ENCODE assay signal across 8 cellular contexts in genomic region chr2:160269803-160270570, GRCh38.
DNase-seq lines count a peak whose midpoint lies in the region; ATAC-seq and TF ChIP-seq lines count a peak whose summit lies in the region.

No MANE protein-coding gene starts in this region.

- H3K27ac ChIP-seq in KMS-11 (peak overlapping the region; percentile 27; the same call in 1 of the 2 replicates), adrenal gland (peak overlapping the region; percentile 72 to 96 (median 89)), left ventricle myocardium inferior (replicated peaks) (peak overlapping the region; percentile 98), transverse colon (peak overlapping the region; percentile 87 to 92 (median 90))

- H2AFZ ChIP-seq in KMS-11 (ENCODE audit: low read depth): peak overlapping the region; percentile 98

- H3K79me2 ChIP-seq in KMS-11 (ENCODE audit: insufficient read depth, low read depth): no peaks in the 10 kb centered on the region

- H3K9me3 ChIP-seq in adrenal gland (replicated peaks in 1 of 3): no peaks in the 10 kb centered on the region
- no peaks in the 10 kb centered on the region for H3K9me3 ChIP-seq in left ventricle myocardium inferior (replicated peaks)
- no peaks in the 10 kb centered on the region for H3K9me3 ChIP-seq in transverse colon

- H3K4me2 ChIP-seq in KMS-11: peak overlapping the region; percentile 48

- WGBS in adrenal gland, 4 donors: 0 to 1% (median 1%) methylated on average over 16 to 53 of the region's 53 CpGs
- 2% methylated on average over 11 to 53 of the region's 53 CpGs for WGBS in transverse colon (ENCODE audit: low coverage in 1 of 2), 2 donors

- DNase-seq in DMS53 (lab: John Stamatoyannopoulos, UW) (peak; percentile 93), T follicular helper cell (ENCODE audit: low read depth) (peak; percentile 46), adrenal gland (peak; percentile 81 to 93 (median 89)), left ventricle myocardium inferior (peak; percentile 91), posterior cingulate gyrus (peak; percentile 38 to 93 (median 66)), transverse colon (peak; percentile 84)

- intact Hi-C loops in adrenal gland (cut with DNase I) (no loop called here), left ventricle myocardium inferior (cut with micrococcal nuclease) (loop anchor here (10.0 kb wide), 1 partner anchor 715 kb away; no protein-coding TSS in a partner anchor), posterior cingulate gyrus (cut with DNase I) (no loop called here), transverse colon (cut with DNase I; ENCODE audit: low total_unique reads) (loop anchor here (10.0 kb wide), 1 partner anchor 685 kb away; no protein-coding TSS in a partner anchor)

- H3K4me1 ChIP-seq in KMS-11 (ENCODE audit: low read depth, poor library complexity, severe bottlenecking): peaks cover 34% of the 10 kb centered on the region
- H3K4me1 ChIP-seq in adrenal gland (replicated peaks in 1 of 2): peaks cover 7 to 14% of the 10 kb centered on the region in 2 donors
- H3K4me1 ChIP-seq in left ventricle myocardium inferior: peaks cover 48% of the 10 kb centered on the region
- peaks cover 0 to 31% (median 15%) of the 10 kb centered on the region in 4 donors for H3K4me1 ChIP-seq in transverse colon

- TF ChIP-seq POLR2A in adrenal gland (IDR thresholded peaks at IDR 0.05): peak; percentile 55 to 66
- TF ChIP-seq POLR2A in transverse colon (IDR thresholded peaks at IDR 0.05): peak; percentile 62

- in situ Hi-C loops in transverse colon (cut with MboI; ENCODE audit: low pct_ligation_motif_present in 1 of 4, low pct_unique_long_range_greater_than_20kb in 1 of 4, low sequenced_read_pairs in 3 of 4): loop anchor here in 2 of 4 donors (25.0 kb wide), 1 partner anchor 717 kb away; no protein-coding TSS in a partner anchor

- peak overlapping the region; percentile 64; the same call in 1 of the 2 replicates for H3K9ac ChIP-seq in KMS-11

- peak; percentile 52; the same call in 1 of the 2 replicates for TF ChIP-seq CTCF in KMS-11 (conservative IDR thresholded peaks at IDR 0.05; ENCODE audit: low read depth, low read length)
- TF ChIP-seq CTCF in adrenal gland (IDR thresholded peaks at IDR 0.05): peak; percentile 23 to 79 (median 74)
- TF ChIP-seq CTCF in left ventricle myocardium inferior (IDR thresholded peaks at IDR 0.05; ENCODE audit: borderline replicate concordance): peak; percentile 83
- TF ChIP-seq CTCF in transverse colon (IDR thresholded peaks at IDR 0.05): peak; percentile 57 to 88 (median 65)

- H3K4me3 ChIP-seq in KMS-11 (IDR thresholded peaks at IDR 0.05; ENCODE audit: insufficient read depth, low read depth, low read length) (no peak overlapping the region), adrenal gland (peak overlapping the region in 3 of 4 donors; percentile 2 to 55 (median 33)), left ventricle myocardium inferior (peak overlapping the region; percentile 69), transverse colon (peak overlapping the region; percentile 34 to 48 (median 38))

- H4K20me1 ChIP-seq in KMS-11 (ENCODE audit: insufficient read depth): no peaks in the 10 kb centered on the region

- H3K36me3 ChIP-seq in KMS-11 (ENCODE audit: insufficient read depth): no peaks in the 10 kb centered on the region
- peaks cover 0 to 16% of the 10 kb centered on the region in 2 donors for H3K36me3 ChIP-seq in adrenal gland (replicated peaks in 1 of 2)
- H3K36me3 ChIP-seq in left ventricle myocardium inferior: peaks cover 32% of the 10 kb centered on the region
- no peaks in the 10 kb centered on the region for H3K36me3 ChIP-seq in transverse colon

- peaks cover 3% of the 10 kb centered on the region; the same call in 1 of the 2 replicates for H3K27me3 ChIP-seq in KMS-11 (ENCODE audit: insufficient read depth, low read depth)
- H3K27me3 ChIP-seq in adrenal gland: no peaks in the 10 kb centered on the region
- no peaks in the 10 kb centered on the region for H3K27me3 ChIP-seq in left ventricle myocardium inferior (ENCODE audit: low read depth)
- no peaks in the 10 kb centered on the region for H3K27me3 ChIP-seq in transverse colon

- TF ChIP-seq EP300 in transverse colon (IDR thresholded peaks at IDR 0.05; ENCODE audit: low read depth): no peak

- ATAC-seq in GM21619 (IDR thresholded peaks at IDR 0.05; ENCODE audit: unreplicated experiment): peak; percentile 89

Comparison
In these comparisons a context has a peak if more than half of its experiments do, and no peak if none do; other contexts are left out.
1. H3K27ac ChIP-seq: peak in every context shown above with its lines; median percentile 98 in left ventricle myocardium inferior; 90 in transverse colon; 89 in adrenal gland; 27 in KMS-11.
2. intact Hi-C loops: an anchor here in left ventricle myocardium inferior (10.0 kb wide) and transverse colon (10.0 kb wide); none called in adrenal gland and posterior cingulate gyrus.